ENCODE assay signal across 8 cellular contexts in the genomic region with DNA sequence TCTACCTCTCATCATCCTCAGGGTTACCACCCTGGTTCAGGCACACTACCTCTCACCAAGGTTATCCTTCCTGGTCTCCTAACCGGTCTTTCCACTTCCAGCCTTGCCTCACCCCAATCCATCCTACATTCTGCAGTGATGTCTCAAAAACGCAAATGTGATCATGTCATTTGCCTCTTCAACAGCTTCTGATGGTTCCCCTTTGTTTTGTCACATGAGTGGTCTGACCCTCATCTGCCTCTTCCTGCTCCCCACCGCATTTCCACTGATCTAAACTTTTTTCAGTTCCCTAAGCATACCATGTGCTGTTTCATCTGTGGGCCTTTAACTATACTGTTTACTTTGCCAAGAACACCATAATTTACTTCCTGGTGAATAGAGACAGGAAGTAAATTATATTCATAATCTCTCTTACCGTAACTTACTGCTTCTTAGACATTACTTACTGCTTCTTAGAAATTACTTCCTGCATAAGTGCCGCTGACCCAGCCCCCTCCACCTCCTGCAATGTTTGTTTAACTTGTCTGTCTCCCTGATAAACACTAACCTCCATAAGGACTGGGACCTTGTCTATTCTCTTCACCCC. TPM values are rescaled to one million over a fixed set of nuclear protein-coding genes. Genes with fewer than 3 reads are reported as not detected.
DNase-seq lines count a peak whose midpoint lies in the region; ATAC-seq and TF ChIP-seq lines count a peak whose summit lies in the region.

No MANE protein-coding gene starts in this region.

- no peak for TF ChIP-seq CTCF in Loucy (conservative IDR thresholded peaks at IDR 0.05; ENCODE audit: low read length)

- no peak overlapping the region for H3K4me2 ChIP-seq in Loucy (ENCODE audit: low read depth, low read length, poor library complexity, severe bottlenecking)

- no peaks in the 10 kb centered on the region for H3F3A ChIP-seq in Loucy (ENCODE audit: low read depth)

- no peaks in the 10 kb centered on the region for H4K20me1 ChIP-seq in Loucy (ENCODE audit: insufficient read depth, low read length, poor library complexity, severe bottlenecking)

- peak; percentile 72 for DNase-seq in DMS53 (lab: John Stamatoyannopoulos, UW)
- DNase-seq in SW480 (ENCODE audit: low spot score): no peak
- no peak for DNase-seq in effector CD8-positive, alpha-beta T cell (lab: John Stamatoyannopoulos, UW)
- DNase-seq in foreskin melanocyte: no peak

- no peaks in the 10 kb centered on the region for H3K27me3 ChIP-seq in Loucy (ENCODE audit: insufficient read depth, low read length, poor library complexity, severe bottlenecking)

- no peaks in the 10 kb centered on the region for H3K9me2 ChIP-seq in Loucy (replicated peaks; ENCODE audit: low read depth, low read length)

- no peak overlapping the region for H3K9ac ChIP-seq in Loucy (ENCODE audit: low read depth, low read length, poor library complexity, severe bottlenecking)

- peaks cover 9% of the 10 kb centered on the region for H3K4me1 ChIP-seq in Loucy (ENCODE audit: insufficient read depth, low read length, poor library complexity, severe bottlenecking)

- H2AFZ ChIP-seq in Loucy (ENCODE audit: low read length): peak overlapping the region; percentile 90

- no peaks in the 10 kb centered on the region for H3K79me2 ChIP-seq in Loucy (ENCODE audit: insufficient read depth, low read length)

- ATAC-seq in GM21390 (IDR thresholded peaks at IDR 0.05; ENCODE audit: unreplicated experiment) (peak; percentile 66), esophagus mucosa (peak; percentile 95), GM19397 (IDR thresholded peaks at IDR 0.05; ENCODE audit: unreplicated experiment) (no peak)

- H3K9me3 ChIP-seq in Loucy (ENCODE audit: insufficient read depth, low read depth, low read length): no peaks in the 10 kb centered on the region

- no peak overlapping the region for H3K4me3 ChIP-seq in Loucy (ENCODE audit: low read length, poor library complexity, severe bottlenecking)

- H3K36me3 ChIP-seq in Loucy (ENCODE audit: insufficient read depth, low read length): no peaks in the 10 kb centered on the region

RNA-seq across cellular contexts. Expression of gene NSUN7, which starts 27.1 kb away (rescaled TPM):
- total RNA-seq in esophagus mucosa: 2.0 TPM
